In genomic region chr9:137240841-137241489, GRCh38 we compare ENCODE assay signal across 8 cellular contexts. TPM values are rescaled to one million over a fixed set of nuclear protein-coding genes. Genes with fewer than 3 reads are reported as not detected.
A peak's percentile ranks its signal among the peaks of the same experiment; 100 is the strongest.
DNase-seq lines count a peak whose midpoint lies in the region; ATAC-seq and TF ChIP-seq lines count a peak whose summit lies in the region.

TUBB4B (plus strand) TSS chr9:137241287; CDS start chr9:137241361, 74 bp downstream.

- intact Hi-C loops in activated CD4-positive, alpha-beta T cell treated with anti-CD3 and anti-CD28 coated beads, Interleukin-2, amount 10 ng/mL, durations not matched to agents 24 days and 14 days (cut with micrococcal nuclease): loop anchor here (1.0 to 5.0 kb wide), 4 partner anchors 14 to 112 kb away; partner anchors contain the start of genes NELFB and TPRN
- intact Hi-C loops in colonic mucosa (cut with DNase I): no loop called here

- H3K9ac ChIP-seq in colonic mucosa (ENCODE audit: low read depth in 2 of 2, low read length in 2 of 2): peak within 1 kb of the TSS; percentile 96 to 97

- H3K4me1 ChIP-seq in colonic mucosa: peaks cover 36% of the 10 kb centered on the region

- no peaks in the 10 kb centered on the region for H3K9me3 Mint-ChIP-seq in activated CD4-positive, alpha-beta T cell treated with anti-CD3 and anti-CD28 coated beads, Interleukin-2, amount 10 ng/mL, durations not matched to agents 24 days and 14 days

- H3K27me3 Mint-ChIP-seq in activated CD4-positive, alpha-beta T cell treated with anti-CD3 and anti-CD28 coated beads, Interleukin-2, amount 10 ng/mL, durations not matched to agents 24 days and 14 days: peaks cover 2% of the 10 kb centered on the region

- H3K36me3 Mint-ChIP-seq in activated CD4-positive, alpha-beta T cell treated with anti-CD3 and anti-CD28 coated beads, Interleukin-2, amount 10 ng/mL, durations not matched to agents 24 days and 14 days (ENCODE audit: low read depth): peaks cover 28% of the 10 kb centered on the region

- H3K27me3 ChIP-seq in BJ (ENCODE audit: control insufficient read depth, insufficient read depth, low read length): no peaks in the 10 kb centered on the region
- H3K27me3 ChIP-seq in colonic mucosa: no peaks in the 10 kb centered on the region
- H3K27me3 ChIP-seq in layer of hippocampus (ENCODE audit: control insufficient read depth, insufficient read depth, low read length): no peaks in the 10 kb centered on the region

- H3K27ac ChIP-seq in colonic mucosa (peak within 1 kb of the TSS; percentile 99), layer of hippocampus (ENCODE audit: low read depth, low read length) (peak within 1 kb of the TSS; percentile 97)

- H3K27ac Mint-ChIP-seq in activated CD4-positive, alpha-beta T cell treated with anti-CD3 and anti-CD28 coated beads, Interleukin-2, amount 10 ng/mL, durations not matched to agents 24 days and 14 days: peak within 1 kb of the TSS; percentile 95

- peaks cover 11% of the 10 kb centered on the region for H3K36me3 ChIP-seq in BJ (ENCODE audit: control insufficient read depth, insufficient read depth, low read length)
- peaks cover 10% of the 10 kb centered on the region for H3K36me3 ChIP-seq in colonic mucosa

- DNase-seq in BJ (ENCODE audit: low read depth): peak; percentile 99
- peak; percentile 98 for DNase-seq in NCI-H526 treated with DMSO at 0.1 percent for 48 hours (lab: John Stamatoyannopoulos, UW)
- DNase-seq in activated CD4-positive, alpha-beta T cell treated with anti-CD3 and anti-CD28 coated beads, Interleukin-2, amount 10 ng/mL, durations not matched to agents 24 days and 14 days: peak; percentile 99
- peak; percentile 99 for DNase-seq in colonic mucosa
- DNase-seq in stimulated activated CD4-positive, alpha-beta T cell treated with anti-CD3 and anti-CD28 coated beads, Interleukin-1b, Interleukin-23, amount 100 ng/mL, for 4 hours (ENCODE audit: low read depth in 2 of 2): peak; percentile 89 to 96

- ATAC-seq in GM19324 (IDR thresholded peaks at IDR 0.05; ENCODE audit: low FRiP score, unreplicated experiment) (peak; percentile 85), HG03469 (IDR thresholded peaks at IDR 0.05; ENCODE audit: unreplicated experiment) (peak; percentile 76)

- peak within 1 kb of the TSS; percentile 90 for H3K4me3 Mint-ChIP-seq in activated CD4-positive, alpha-beta T cell treated with anti-CD3 and anti-CD28 coated beads, Interleukin-2, amount 10 ng/mL, durations not matched to agents 24 days and 14 days

- CTCF ChIA-PET in BJ (lab: Yijun Ruan, JAX): interaction anchor here (0.7 to 2.5 kb wide), 7 partner anchors 13 to 212 kb away, joined by 3 to 13 read pairs (median 4); partner anchors contain the start of genes NPDC1 and RNF224

- H3K4me1 Mint-ChIP-seq in activated CD4-positive, alpha-beta T cell treated with anti-CD3 and anti-CD28 coated beads, Interleukin-2, amount 10 ng/mL, durations not matched to agents 24 days and 14 days: peaks cover 19% of the 10 kb centered on the region

- TF ChIP-seq CTCF in BJ (IDR thresholded peaks at IDR 0.05; ENCODE audit: insufficient read depth, low read depth, low read length) (no peak), colonic mucosa (IDR thresholded peaks at IDR 0.05) (no peak)

- POLR2A ChIA-PET in BJ (lab: Charles Lee): interaction anchor here (0.6 kb wide), 4 partner anchors 8 to 113 kb away, joined by 3 to 4 read pairs (median 3); no protein-coding TSS in a partner anchor

- H3K9me3 ChIP-seq in colonic mucosa: no peaks in the 10 kb centered on the region

- H3K4me3 ChIP-seq in BJ (ENCODE audit: low read depth, low read length): peak within 1 kb of the TSS; percentile 97
- peak within 1 kb of the TSS; percentile 96 for H3K4me3 ChIP-seq in colonic mucosa

RNA-seq across cellular contexts. Expression of gene TUBB4B, which starts in this region (rescaled TPM):
- 263 and 385 TPM in 2 replicates for polyA plus RNA-seq in BJ (2011; rRNA removed)
- polyA minus RNA-seq in BJ (2011; rRNA and poly(A)+ RNA removed): 213 and 239 TPM in 2 replicates
- 292 and 299 TPM in 2 replicates for total RNA-seq in activated CD4-positive, alpha-beta T cell treated with anti-CD3 and anti-CD28 coated beads, Interleukin-2, amount 10 ng/mL, durations not matched to agents 24 days and 14 days
- 100 to 1,000 TPM; 303 to 779 TPM for total RNA-seq in colonic mucosa

Comparison
In these comparisons a context has a peak if more than half of its experiments do, and no peak if none do; other contexts are left out.
1. Peak in every context shown above with its lines: DNase-seq, ATAC-seq, H3K4me3 ChIP-seq and H3K27ac ChIP-seq.